In the genomic region with DNA sequence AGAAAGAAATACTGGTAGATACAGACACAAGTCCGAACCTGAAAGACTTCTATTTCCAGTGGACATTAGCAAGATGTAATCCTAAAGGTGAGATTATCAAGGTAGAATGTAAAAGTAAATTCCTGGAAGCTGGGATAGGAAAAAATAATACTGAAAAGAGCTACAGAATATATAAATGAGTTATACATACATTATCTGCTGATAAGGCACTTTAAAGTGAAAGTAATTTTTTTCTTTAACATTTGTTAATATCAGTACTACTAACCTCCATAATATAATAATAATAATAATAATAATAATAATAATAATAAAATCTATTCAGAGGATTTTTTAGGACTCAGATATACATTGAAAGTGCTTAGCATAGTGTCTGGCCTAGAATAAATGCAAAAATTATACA, we compare ENCODE assay signal across 9 cellular contexts.
"Had no signal": no experiment of that assay in that cellular context is flagged by ENCODE, and none has a peak within 500 bp of the region (broad histone marks: within the 10 kb centered on the region; RNA-seq: fewer than 3 reads in every experiment).

No MANE protein-coding gene starts in this region.

- H3K4me3 Mint-ChIP-seq: HFFc6, IgD-negative memory B cell had no signal

- ATAC-seq: HCT116 had no signal

- H3K4me1 ChIP-seq: HAP-1 had no signal

- H3K9me3 Mint-ChIP-seq: HFFc6 had no signal

- H3K27me3 Mint-ChIP-seq: IgD-negative memory B cell had no signal

- DNase-seq: GM23248, GOT3, H7, HFFc6, KG1 had no signal

- H3K27ac Mint-ChIP-seq: HFFc6, IgD-negative memory B cell had no signal

- H3K9ac ChIP-seq: GM23248 had no signal

- H3K4me3 ChIP-seq: GM23248, HAP-1 had no signal

- H3K27ac ChIP-seq: GM23248, HL-60 had no signal

- H3K9me3 ChIP-seq: HAP-1 had no signal

- H3K36me3 ChIP-seq: HAP-1 had no signal

- H2AFZ ChIP-seq: GM23248 had no signal

- H3K36me3 Mint-ChIP-seq: IgD-negative memory B cell had no signal

- H3K4me1 Mint-ChIP-seq: IgD-negative memory B cell had no signal
